Comparison of ENCODE assay signal across 9 cellular contexts in the genomic region with DNA sequence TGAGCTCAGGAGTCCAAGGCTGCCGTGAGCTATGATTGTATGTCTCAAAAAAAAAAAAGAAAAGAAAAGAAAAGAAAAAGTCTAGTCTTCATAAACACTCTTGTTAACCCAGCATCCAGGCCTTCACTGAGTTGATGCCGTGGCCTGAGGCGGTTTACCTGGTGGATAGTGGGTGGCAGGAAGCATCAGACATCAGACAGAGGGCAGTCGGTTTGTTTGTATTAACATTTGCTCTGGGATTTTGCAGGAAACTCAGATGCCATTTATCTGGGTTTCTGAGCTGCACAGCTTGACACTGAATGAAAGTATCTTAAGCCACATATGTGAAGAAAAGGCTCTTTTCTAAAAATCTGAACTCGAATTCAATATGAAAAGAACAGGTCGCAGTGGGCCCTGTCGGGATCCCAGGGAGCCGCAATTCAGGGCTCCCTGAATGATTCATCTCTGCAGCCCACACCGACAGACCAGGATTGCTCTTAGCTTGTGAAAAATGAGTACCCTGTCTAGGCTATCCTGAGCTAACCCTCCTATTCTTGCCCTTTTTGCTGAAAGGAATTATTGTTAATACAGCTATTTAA. TPM values are rescaled to one million over a fixed set of nuclear protein-coding genes. Genes with fewer than 3 reads are reported as not detected.
A peak's percentile ranks its signal among the peaks of the same experiment; 100 is the strongest.
DNase-seq lines count a peak whose midpoint lies in the region; FAIRE-seq and TF ChIP-seq lines count a peak whose summit lies in the region.
"Had no signal": no experiment of that assay in that cellular context is flagged by ENCODE, and none has a peak within 500 bp of the region (broad histone marks: within the 10 kb centered on the region; RNA-seq: fewer than 3 reads in every experiment).

No MANE protein-coding gene starts in this region.

- H3K27ac ChIP-seq in HUES64 (ENCODE audit: low read depth, low read length) (peak overlapping the region; percentile 90), mucosa of rectum (ENCODE audit: low read depth in 2 of 2, low read length in 2 of 2) (no peak overlapping the region)

- peak overlapping the region; percentile 75 for H3K4me3 ChIP-seq in HUES64 (ENCODE audit: low read length)
- peak overlapping the region; percentile 45 to 67 for H3K4me3 ChIP-seq in mucosa of rectum (ENCODE audit: low read length in 2 of 2)

- no peaks in the 10 kb centered on the region for H3K27me3 ChIP-seq in HUES64 (ENCODE audit: insufficient read depth, low read length)
- H3K27me3 ChIP-seq in mucosa of rectum (ENCODE audit: control insufficient read depth in 2 of 2, insufficient read depth in 2 of 2, low read length in 2 of 2) = peaks cover 0 to 2% of the 10 kb centered on the region in 2 donors

- H3K9me3 ChIP-seq in HUES64 (ENCODE audit: insufficient read depth, low read depth, low read length) = no peaks in the 10 kb centered on the region
- no peaks in the 10 kb centered on the region for H3K9me3 ChIP-seq in mucosa of rectum (ENCODE audit: control insufficient read depth in 2 of 2, low read length in 2 of 2)

- intact Hi-C loops in CD14-positive monocyte (cut with micrococcal nuclease) (no loop called here), MCF 10A (cut with micrococcal nuclease) (no loop called here)

- H3K27ac Mint-ChIP-seq in CD14-positive monocyte = peak overlapping the region in 1 of 7 donors; percentile 87
- no peak overlapping the region for H3K27ac Mint-ChIP-seq in MCF 10A (ENCODE audit: low read depth, unreplicated experiment)

- DNase-seq in CD14-positive monocyte (ENCODE audit: low spot score) (no peak), MCF 10A (ENCODE audit: unreplicated experiment) (peak; percentile 11), NCI-H2029 (lab: John Stamatoyannopoulos, UW) (no peak), urothelium cell line (ENCODE audit: low spot score) (no peak), Ammon's horn (ENCODE audit: low spot score) (no peak), SW480 (ENCODE audit: low spot score) (no peak)
- DNase-seq: cortex of kidney had no signal

- no peak for FAIRE-seq in urothelium cell line (lab: Jason Lieb, UNC)

- H3K27me3 Mint-ChIP-seq in CD14-positive monocyte (ENCODE audit: low read depth in 3 of 3) (peaks cover 35 to 45% (median 41%) of the 10 kb centered on the region in 3 donors), MCF 10A (ENCODE audit: insufficient read depth, unreplicated experiment) (no peaks in the 10 kb centered on the region)

- BruUV-seq in MCF 10A (replicated peaks; lab: Mats Ljungman, UMichigan) = no TSS peak

- H3K4me1 Mint-ChIP-seq in CD14-positive monocyte = peaks cover 28% of the 10 kb centered on the region
- H3K4me1 Mint-ChIP-seq in MCF 10A (ENCODE audit: insufficient read depth, unreplicated experiment) = peaks cover 5% of the 10 kb centered on the region

- H3K36me3 Mint-ChIP-seq in CD14-positive monocyte (peaks cover 0 to 4% of the 10 kb centered on the region in 2 donors), MCF 10A (ENCODE audit: insufficient read depth, unreplicated experiment) (peaks cover 12% of the 10 kb centered on the region)

- H3K4me1 ChIP-seq in HUES64 (ENCODE audit: insufficient read depth, low read length) (peaks cover 33% of the 10 kb centered on the region), mucosa of rectum (ENCODE audit: control insufficient read depth in 2 of 2, insufficient read depth in 2 of 2, low read length in 2 of 2) (peaks cover 8 to 15% of the 10 kb centered on the region in 2 donors)

- peak overlapping the region; percentile 88 for H3K9ac ChIP-seq in HUES64 (ENCODE audit: low read depth, low read length)
- no peak overlapping the region for H3K9ac ChIP-seq in mucosa of rectum (ENCODE audit: low read depth in 1 of 2, low read length in 2 of 2)

- 17% methylated on average over 9 of the region's 9 CpGs for WGBS in HUES64

- H3K36me3 ChIP-seq in HUES64 (ENCODE audit: insufficient read depth, low read length) (peaks cover 7% of the 10 kb centered on the region), mucosa of rectum (ENCODE audit: control insufficient read depth in 2 of 2, insufficient read depth in 2 of 2, low read length in 2 of 2) (no peaks in the 10 kb centered on the region)

- POLR2A ChIA-PET in MCF 10A (lab: Yijun Ruan, JAX) = interaction anchor here (0.9 to 3.9 kb wide), 6 partner anchors 23 to 147 kb away, joined by 3 to 25 read pairs (median 5); a partner anchor contains a TSS

- H3K4me3 Mint-ChIP-seq in CD14-positive monocyte = peak overlapping the region; percentile 67 to 84
- H3K4me3 Mint-ChIP-seq in MCF 10A (ENCODE audit: unreplicated experiment) = peak overlapping the region; percentile 80

- CTCF ChIA-PET in MCF 10A (lab: Yijun Ruan, JAX) = interaction anchor here (0.6 to 1.4 kb wide), 10 partner anchors 9 to 298 kb away, joined by 3 to 5 read pairs (median 3); no protein-coding TSS in a partner anchor

- H3K9me3 Mint-ChIP-seq in CD14-positive monocyte (peaks cover 0 to 7% (median 2%) of the 10 kb centered on the region in 7 donors), MCF 10A (ENCODE audit: unreplicated experiment) (no peaks in the 10 kb centered on the region)

- TF ChIP-seq CTCF in CD14-positive monocyte (IDR thresholded peaks at IDR 0.05) (no peak), MCF 10A (IDR thresholded peaks at IDR 0.05; ENCODE audit: unreplicated experiment) (no peak)

RNA-seq across cellular contexts. Expression of a gene that starts 1.1 kb away (rescaled TPM):
- not detected for polyA plus RNA-seq in CD14-positive monocyte
- 42.0 TPM for polyA plus RNA-seq in HUES64 (2013, experiment 1 of 2)
- polyA plus RNA-seq in HUES64 (2013, experiment 2 of 2) = 45.3 TPM
- total RNA-seq in MCF 10A (2022) = 3.5 TPM in 2 replicates

RNA-seq across cellular contexts. Expression of a gene that starts 56.8 kb away (rescaled TPM):
- not detected for polyA plus RNA-seq in CD14-positive monocyte
- polyA plus RNA-seq in HUES64 (2013, experiment 1 of 2) = not detected
- not detected for polyA plus RNA-seq in HUES64 (2013, experiment 2 of 2)
- not detected in 2 replicates for total RNA-seq in MCF 10A (2022)
